Comparison of ENCODE assay signal across 8 cellular contexts in the genomic region with DNA sequence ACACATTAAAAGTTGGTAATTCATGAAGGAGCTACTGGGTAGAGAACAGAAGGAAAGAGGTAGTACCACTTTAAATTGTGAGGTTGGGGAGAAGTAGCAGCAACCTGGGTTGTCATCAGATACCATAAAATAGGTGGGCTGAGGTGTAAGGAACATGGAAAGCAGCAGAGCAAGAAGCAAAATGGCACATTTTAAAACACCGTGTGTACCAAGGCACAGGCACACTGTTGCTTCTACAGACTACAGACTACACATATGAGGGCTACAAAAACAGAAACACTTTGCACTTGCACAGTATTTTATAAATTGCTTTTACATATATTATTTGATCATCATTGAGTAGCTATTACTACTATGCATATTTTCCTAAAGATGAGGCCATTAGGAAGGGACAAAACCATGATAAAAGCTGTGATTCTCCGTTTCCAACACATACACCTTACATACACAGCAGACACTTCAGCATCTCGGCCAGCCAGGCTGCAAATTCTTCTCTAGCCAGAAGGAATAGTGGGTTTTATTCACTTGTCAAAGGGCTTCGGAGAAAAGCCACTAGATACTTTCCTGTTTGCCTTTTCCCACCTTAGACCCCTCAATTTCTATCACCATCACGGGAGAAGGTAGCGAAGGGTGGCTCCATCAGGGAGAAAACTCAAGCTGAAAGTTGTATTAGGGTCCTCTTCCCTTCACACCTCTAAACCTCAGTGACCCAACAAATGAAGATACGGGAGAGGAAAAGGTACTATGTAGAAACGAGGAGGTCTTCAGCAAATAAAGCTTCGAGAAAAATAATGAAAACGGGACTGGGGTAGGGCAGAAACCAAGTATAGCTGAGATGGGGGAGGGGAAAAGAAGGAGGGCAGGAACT. TPM values are rescaled to one million over a fixed set of nuclear protein-coding genes. Genes with fewer than 3 reads are reported as not detected.
A peak's percentile ranks its signal among the peaks of the same experiment; 100 is the strongest.
DNase-seq lines count a peak whose midpoint lies in the region; ATAC-seq and TF ChIP-seq lines count a peak whose summit lies in the region.

No MANE protein-coding gene starts in this region.

- intact Hi-C loops in CD8-positive, alpha-beta T cell (cut with DNase I, micrococcal nuclease): loop anchor here (1.0 to 5.0 kb wide), 11 partner anchors 14 to 1826 kb away; partner anchors contain the start of genes BLOC1S1 (in 1 of the 2), CDK2 (in 1 of the 2), CDK4 (in 1 of the 2) and ORMDL2 (in 1 of the 2)

- in situ Hi-C loops in astrocyte of the spinal cord (cut with HindIII; ENCODE audit: low sequenced_read_pairs): no loop called here

- H3K27ac ChIP-seq in CD8-positive, alpha-beta T cell (ENCODE audit: low read depth, low read length): peak overlapping the region; percentile 65
- peak overlapping the region; percentile 93 for H3K27ac ChIP-seq in HL-60 (replicated peaks)

- H3K27me3 ChIP-seq in CD8-positive, alpha-beta T cell (ENCODE audit: insufficient read depth, low read length): no peaks in the 10 kb centered on the region
- H3K27me3 ChIP-seq in HL-60 (ENCODE audit: insufficient read depth, poor library complexity, severe bottlenecking): no peaks in the 10 kb centered on the region

- POLR2A ChIA-PET in CD8-positive, alpha-beta T cell (lab: Charles Lee): interaction anchor here (0.7 to 6.8 kb wide), 20 partner anchors 8 to 762 kb away, joined by 3 to 68 read pairs (median 4); partner anchors contain the start of genes ATP5F1B, DNAJC14, GDF11 and ORMDL2

- peak overlapping the region; percentile 99 for H3K4me3 Mint-ChIP-seq in CD8-positive, alpha-beta T cell
- peak overlapping the region; percentile 94 for H3K4me3 Mint-ChIP-seq in memory B cell

- TF ChIP-seq CTCF in CD8-positive, alpha-beta T cell (IDR thresholded peaks at IDR 0.05): no peak
- TF ChIP-seq CTCF in HL-60 (IDR thresholded peaks at IDR 0.05; ENCODE audit: insufficient read depth, low read length) (no peak), astrocyte of the spinal cord (IDR thresholded peaks at IDR 0.05; ENCODE audit: low read depth, low read length) (no peak)

- H3K27ac Mint-ChIP-seq in CD8-positive, alpha-beta T cell: peak overlapping the region; percentile 95
- H3K27ac Mint-ChIP-seq in memory B cell: peak overlapping the region; percentile 91

- no peak for DNase-seq in CD8-positive, alpha-beta T cell
- DNase-seq in HL-60 (ENCODE audit: low read depth in 1 of 2, low spot score in 1 of 2) (no peak), astrocyte of the spinal cord (ENCODE audit: low read depth, low spot score) (no peak), memory B cell (ENCODE audit: low spot score in 2 of 2) (no peak), NAMALWA (ENCODE audit: low spot score) (no peak), AG08395 (ENCODE audit: low spot score) (no peak), NCI-H524 (lab: John Stamatoyannopoulos, UW) (no peak)

- CTCF ChIA-PET in CD8-positive, alpha-beta T cell (lab: Charles Lee): interaction anchor here (0.7 to 11.3 kb wide), 15 partner anchors 15 to 196 kb away, joined by 3 to 178 read pairs (median 3); partner anchors contain the start of genes DNAJC14, GDF11, ORMDL2 and RAB5B

- no peaks in the 10 kb centered on the region for H3K9me3 Mint-ChIP-seq in CD8-positive, alpha-beta T cell
- H3K9me3 Mint-ChIP-seq in memory B cell: no peaks in the 10 kb centered on the region

- peaks cover 42% of the 10 kb centered on the region for H3K4me1 ChIP-seq in CD8-positive, alpha-beta T cell (ENCODE audit: insufficient read depth, low read length)

- peak overlapping the region; percentile 98 for H3K4me3 ChIP-seq in CD8-positive, alpha-beta T cell (ENCODE audit: low read depth, low read length)
- H3K4me3 ChIP-seq in HL-60 (replicated peaks; ENCODE audit: insufficient read depth, low read length): peak overlapping the region; percentile 77
- H3K4me3 ChIP-seq in astrocyte of the spinal cord (ENCODE audit: low read depth, low read length): peak overlapping the region; percentile 89

- no peaks in the 10 kb centered on the region for H3K27me3 Mint-ChIP-seq in CD8-positive, alpha-beta T cell (ENCODE audit: low read depth)
- no peaks in the 10 kb centered on the region for H3K27me3 Mint-ChIP-seq in memory B cell

- H3K9me3 ChIP-seq in CD8-positive, alpha-beta T cell (ENCODE audit: low read length): no peaks in the 10 kb centered on the region

- peaks cover 47% of the 10 kb centered on the region for H3K36me3 Mint-ChIP-seq in CD8-positive, alpha-beta T cell
- peaks cover 9% of the 10 kb centered on the region for H3K36me3 Mint-ChIP-seq in memory B cell

- ATAC-seq in CD8-positive, alpha-beta T cell: no peak
- peak; percentile 7 for ATAC-seq in memory B cell (ENCODE audit: low read depth)
- ATAC-seq in GM21737 (IDR thresholded peaks at IDR 0.05; ENCODE audit: unreplicated experiment): no peak

- H3K4me1 Mint-ChIP-seq in CD8-positive, alpha-beta T cell (ENCODE audit: low read depth): peaks cover 57% of the 10 kb centered on the region
- H3K4me1 Mint-ChIP-seq in memory B cell: peaks cover 48% of the 10 kb centered on the region

- H3K36me3 ChIP-seq in CD8-positive, alpha-beta T cell (ENCODE audit: insufficient read depth, low read length): peaks cover 6% of the 10 kb centered on the region

RNA-seq across cellular contexts. Expression of gene PYM1, which starts 1.6 kb away (rescaled TPM):
- total RNA-seq in CD8-positive, alpha-beta T cell: 10 to 100 TPM; 10.1 to 11.5 TPM

RNA-seq across cellular contexts. Expression of gene DGKA, which starts 4.9 kb away (rescaled TPM):
- 100 to 1,000 TPM; 585 to 614 TPM for total RNA-seq in CD8-positive, alpha-beta T cell

RNA-seq across cellular contexts. Expression of gene PMEL, which starts 39.7 kb away (rescaled TPM):
- total RNA-seq in CD8-positive, alpha-beta T cell: not detected

RNA-seq across cellular contexts. Expression of gene CDK2, which starts 40.5 kb away (rescaled TPM):
- 10 to 100 TPM; 12.8 to 13.5 TPM for total RNA-seq in CD8-positive, alpha-beta T cell

RNA-seq across cellular contexts. Expression of gene RAB5B, which starts 47.8 kb away (rescaled TPM):
- 10 to 100 TPM; 16.1 to 16.8 TPM for total RNA-seq in CD8-positive, alpha-beta T cell
